ENCODE assay signal across 30 cellular contexts in the genomic region with DNA sequence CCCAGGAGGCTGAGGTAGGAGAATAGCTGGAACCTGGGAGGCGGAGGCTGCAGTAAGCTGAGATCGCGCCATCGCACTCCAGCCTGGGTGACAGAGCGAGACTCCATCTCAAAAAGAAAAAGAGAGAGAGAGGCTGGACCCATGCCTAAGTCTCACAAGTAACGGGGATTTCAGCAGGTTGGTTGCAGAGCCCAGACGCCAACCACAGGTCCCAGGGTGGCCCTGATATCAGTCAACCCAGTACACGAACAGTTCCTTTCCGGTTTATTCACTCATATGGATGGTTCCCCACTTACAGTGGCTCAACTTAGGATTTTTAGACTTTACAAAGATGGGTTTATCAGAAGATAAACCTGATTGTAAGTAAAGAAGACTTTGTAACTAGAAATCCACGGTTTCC. TPM values are rescaled to one million over a fixed set of nuclear protein-coding genes. Genes with fewer than 3 reads are reported as not detected.
DNase-seq lines count a peak whose midpoint lies in the region; ATAC-seq and TF ChIP-seq lines count a peak whose summit lies in the region.
"Had no signal": no experiment of that assay in that cellular context is flagged by ENCODE, and none has a peak within 500 bp of the region (broad histone marks: within the 10 kb centered on the region; RNA-seq: fewer than 3 reads in every experiment).

No MANE protein-coding gene starts in this region.

- intact Hi-C loops in heart left ventricle (cut with DNase I) = loop anchor here in 2 of 10 donors (5.0 kb wide), 2 partner anchors 84 to 129 kb away; partner anchors contain the start of gene CTNNBIP1 (in 1 of the 2)

- H3K4me1 ChIP-seq in heart left ventricle = peaks cover 0 to 7% (median 0%) of the 10 kb centered on the region in 12 donors
- H3K4me1 ChIP-seq: Caco-2 had no signal

- H3K36me3 ChIP-seq in heart left ventricle = no peaks in the 10 kb centered on the region
- H3K36me3 ChIP-seq: MG63 had no signal

- peak overlapping the region; percentile 48 for H3K27ac ChIP-seq in 22Rv1
- H3K27ac ChIP-seq in RWPE1 = peak overlapping the region; percentile 70
- peak overlapping the region; percentile 69 for H3K27ac ChIP-seq in epithelial cell of prostate
- H3K27ac ChIP-seq in heart left ventricle = no peak overlapping the region

- H3K27me3 ChIP-seq in heart left ventricle = no peaks in the 10 kb centered on the region
- H3K27me3 ChIP-seq: MG63 had no signal

- no peak for TF ChIP-seq POLR2A in heart left ventricle (IDR thresholded peaks at IDR 0.05)

- peak; percentile 56 for DNase-seq in GM12864 (ENCODE audit: low read depth)
- no peak for DNase-seq in RWPE1 (ENCODE audit: low spot score)
- no peak for DNase-seq in epithelial cell of prostate (ENCODE audit: low read depth, low spot score)
- DNase-seq in heart left ventricle = no peak
- no peak for DNase-seq in glomerular visceral epithelial cell (ENCODE audit: extremely low spot score)
- no peak for DNase-seq in epidermal melanocyte (ENCODE audit: insufficient read length, low spot score)
- DNase-seq in NCI-H2227 treated with DMSO at 0.1 percent for 48 hours (lab: John Stamatoyannopoulos, UW) = no peak
- DNase-seq: C1 segment of cervical spinal cord; Caco-2; CD8-positive, alpha-beta T cell; DMS 273 treated with DMSO at 0.1 percent for 48 hours; DMS79; EL; GDM1; H9; HFFc6; MG63; NCI-H1105 treated with DMSO at 0.1 percent for 48 hours; NCI-H2029; NCI-H446 treated with DMSO at 0.1 percent for 48 hours; NCI-H526; NCI-H82; NK-92 treated with Interleukin-12 subunit alpha and Interleukin-12 subunit beta, amount 100 ng/mL, for 24 hours; SIG-M5; SW 1271 had no signal

- no peaks in the 10 kb centered on the region for H3K9me3 ChIP-seq in heart left ventricle
- H3K9me3 ChIP-seq: Caco-2, MG63 had no signal

- H3K4me3 ChIP-seq in GM12864 (ENCODE audit: low read depth, low read length) = no peak overlapping the region
- H3K4me3 ChIP-seq in heart left ventricle = no peak overlapping the region
- H3K4me3 ChIP-seq: GM23338, K562, MG63, SK-N-MC had no signal

- 93 to 97% (median 96%) methylated on average over 10 of the region's 10 CpGs for WGBS in heart left ventricle, 4 donors

- POLR2A ChIA-PET in RWPE1 (lab: Yijun Ruan, JAX; ENCODE audit: low non-redundant PET) = no interaction called here

- no peak for ATAC-seq in heart left ventricle
- ATAC-seq: CD8-positive, alpha-beta T cell; GM23338; K562; Panc1 had no signal

- CTCF ChIA-PET in RWPE1 (lab: Yijun Ruan, JAX) = interaction anchor here (0.6 kb wide), 1 partner anchor 168 kb away, joined by 4 read pairs; no protein-coding TSS in a partner anchor

- TF ChIP-seq CTCF in 22Rv1 (IDR thresholded peaks at IDR 0.05) (no peak), GM12864 (IDR thresholded peaks at IDR 0.05; ENCODE audit: low read depth, low read length, missing control alignments) (no peak), RWPE1 (conservative IDR thresholded peaks at IDR 0.05; ENCODE audit: low read depth) (no peak), heart left ventricle (IDR thresholded peaks at IDR 0.05) (no peak)

RNA-seq across cellular contexts. Expression of gene CLSTN1, which starts 40.9 kb away (rescaled TPM):
- total RNA-seq in heart left ventricle = 10 to 100 TPM; 50.6 to 79.4 (median 64.3) TPM
- 10 to 100 TPM; 37.6 to 40.5 TPM for polyA plus RNA-seq in heart left ventricle

Comparison
In these comparisons a context has a peak if more than half of its experiments do, and no peak if none do; other contexts are left out.
1. H3K27ac ChIP-seq: peak in 22Rv1 (single experiment), RWPE1 (single experiment) and epithelial cell of prostate (single experiment); none in heart left ventricle (0 of 12).